ENCODE assay signal across 8 cellular contexts in the genomic region with DNA sequence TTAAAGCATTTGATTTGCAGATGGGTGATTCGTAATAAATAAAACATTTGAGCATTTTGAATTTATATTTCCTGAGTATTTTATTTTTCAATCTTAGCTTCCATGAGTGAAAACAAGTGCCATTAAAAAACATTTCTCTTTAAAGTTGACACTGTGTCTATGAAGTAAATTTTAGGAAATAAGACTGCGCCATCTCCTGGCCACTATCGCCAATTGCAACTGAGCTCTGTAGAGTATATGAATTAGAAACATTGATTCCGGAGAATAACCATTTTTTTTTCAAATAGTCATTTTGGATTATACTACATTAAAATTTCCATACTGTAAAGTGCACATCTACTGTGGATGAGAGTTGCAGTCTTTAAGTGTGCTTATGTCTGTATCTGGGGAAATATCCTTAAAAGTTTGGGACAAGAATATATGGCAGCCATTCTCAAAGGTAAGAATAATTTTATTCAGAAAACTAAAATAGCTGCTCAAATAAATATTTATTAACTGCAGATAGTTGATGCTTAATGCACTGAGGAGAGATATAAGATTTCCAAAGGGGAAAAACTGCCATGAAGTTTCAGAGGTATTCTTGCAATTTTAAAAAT. TPM values are rescaled to one million over a fixed set of nuclear protein-coding genes. Genes with fewer than 3 reads are reported as not detected.
DNase-seq lines count a peak whose midpoint lies in the region; ATAC-seq, FAIRE-seq and TF ChIP-seq lines count a peak whose summit lies in the region.

No MANE protein-coding gene starts in this region.

- no peak overlapping the region for H3K9ac ChIP-seq in IMR-90 (ENCODE audit: low read depth, low read length)
- no peak overlapping the region for H3K9ac ChIP-seq in endothelial cell of umbilical vein (replicated peaks; ENCODE audit: extremely low read depth, insufficient read depth, low read length)

- intact Hi-C loops in IMR-90 (cut with micrococcal nuclease), result loop anchor here (1.0 to 10.0 kb wide), 4 partner anchors 145 to 639 kb away; no protein-coding TSS in a partner anchor
- intact Hi-C loops in endothelial cell of umbilical vein (cut with micrococcal nuclease), result loop anchor here (1.0 to 5.0 kb wide), 4 partner anchors 145 to 639 kb away; no protein-coding TSS in a partner anchor

- H2BK120ac ChIP-seq in IMR-90 (ENCODE audit: low read depth, low read length), result no peak overlapping the region

- no peak overlapping the region for H3K56ac ChIP-seq in IMR-90 (ENCODE audit: extremely low read depth, insufficient read depth, low read length)

- H3K4ac ChIP-seq in IMR-90 (ENCODE audit: low read depth, low read length), result no peak overlapping the region

- H3K4me1 ChIP-seq in IMR-90 (ENCODE audit: control insufficient read depth, insufficient read depth, low read length) (no peaks in the 10 kb centered on the region), endothelial cell of umbilical vein (ENCODE audit: control insufficient read depth, extremely low read depth, insufficient read depth, low read length) (peaks cover 13% of the 10 kb centered on the region)

- H3K27ac ChIP-seq in IMR-90 (ENCODE audit: insufficient read depth, low read length) (no peak overlapping the region), endothelial cell of umbilical vein (ENCODE audit: insufficient read depth, low read depth, low read length) (no peak overlapping the region)

- peak; percentile 58 for FAIRE-seq in endothelial cell of umbilical vein (lab: Jason Lieb, UNC)

- TF ChIP-seq POLR2A in IMR-90 (IDR thresholded peaks at IDR 0.05; ENCODE audit: low read depth, low read length), result no peak
- TF ChIP-seq POLR2A in endothelial cell of umbilical vein (IDR thresholded peaks at IDR 0.05; ENCODE audit: low read depth, low read length), result no peak

- no peak overlapping the region for H2AK5ac ChIP-seq in IMR-90 (ENCODE audit: low read depth, low read length)

- CTCF ChIA-PET in IMR-90 (lab: Yijun Ruan, JAX) (interaction anchor here (0.7 to 2.1 kb wide), 6 partner anchors 14 to 669 kb away, joined by 3 to 14 read pairs (median 4); no protein-coding TSS in a partner anchor), endothelial cell of umbilical vein (lab: Charles Lee) (interaction anchor here (0.5 to 6.3 kb wide), 54 partner anchors 8 to 1217 kb away, joined by 3 to 617 read pairs (median 4); partner anchors contain the start of genes CDKN2A, CDKN2B and CDKN2B-AS1)

- H3K79me2 ChIP-seq in endothelial cell of umbilical vein (ENCODE audit: control insufficient read depth, insufficient read depth, low read length), result peaks cover 29% of the 10 kb centered on the region

- WGBS in IMR-90 (ENCODE audit: extremely low coverage in 2 of 2, insufficient read length in 1 of 2), 2 experiments, result no CpG with 5 or more reads among the region's 4 CpGs

- H3K36me3 ChIP-seq in IMR-90 (ENCODE audit: control insufficient read depth, insufficient read depth, low read length) (no peaks in the 10 kb centered on the region), endothelial cell of umbilical vein (ENCODE audit: control insufficient read depth in 2 of 2, extremely low read depth in 1 of 2, insufficient read depth in 2 of 2, low read length in 2 of 2) (no peaks in the 10 kb centered on the region)

- peaks cover 9% of the 10 kb centered on the region for H3K27me3 ChIP-seq in IMR-90 (ENCODE audit: control insufficient read depth, insufficient read depth, low read length)
- H3K27me3 ChIP-seq in endothelial cell of umbilical vein (ENCODE audit: control insufficient read depth in 2 of 2, insufficient read depth in 2 of 2, low read length in 2 of 2), result no peaks in the 10 kb centered on the region

- no peak overlapping the region for H2AK9ac ChIP-seq in IMR-90 (replicated peaks; ENCODE audit: low read depth, low read length, poor library complexity)

- ATAC-seq in GM18868 (IDR thresholded peaks at IDR 0.05; ENCODE audit: unreplicated experiment) (peak; percentile 70), IMR-90 (ENCODE audit: low read depth) (peak; percentile 83), omental fat pad (ENCODE audit: low FRiP score) (no peak), HG03045 (IDR thresholded peaks at IDR 0.05; ENCODE audit: unreplicated experiment) (no peak)

- H4K20me1 ChIP-seq in IMR-90 (ENCODE audit: insufficient read depth, low read length) (no peaks in the 10 kb centered on the region), endothelial cell of umbilical vein (replicated peaks; ENCODE audit: control insufficient read depth, extremely low read depth, insufficient read depth, low read length) (no peaks in the 10 kb centered on the region)

- H3K9me3 ChIP-seq in IMR-90 (ENCODE audit: control insufficient read depth, insufficient read depth, low read length) (no peaks in the 10 kb centered on the region), endothelial cell of umbilical vein (replicated peaks; ENCODE audit: control insufficient read depth, insufficient read depth, low read length) (no peaks in the 10 kb centered on the region)

- TF ChIP-seq RAD21 in IMR-90 (IDR thresholded peaks at IDR 0.05; ENCODE audit: low read length), result peak; percentile 64

- H2BK15ac ChIP-seq in IMR-90 (ENCODE audit: low read depth, low read length), result no peak overlapping the region

- H4K5ac ChIP-seq in IMR-90 (ENCODE audit: low read depth, low read length), result no peak overlapping the region

- POLR2A ChIA-PET in IMR-90 (lab: Charles Lee; ENCODE audit: unreplicated experiment), result interaction anchor here (0.6 kb wide), 1 partner anchor 193 kb away, joined by 4 read pairs; no protein-coding TSS in a partner anchor
- POLR2A ChIA-PET in endothelial cell of umbilical vein (lab: Charles Lee), result no interaction called here

- no peaks in the 10 kb centered on the region for H3K79me1 ChIP-seq in IMR-90 (ENCODE audit: low read depth in 1 of 2, low read length in 2 of 2)

- no peaks in the 10 kb centered on the region for H3K9me1 ChIP-seq in IMR-90 (ENCODE audit: insufficient read depth, low read length)
- no peaks in the 10 kb centered on the region for H3K9me1 ChIP-seq in endothelial cell of umbilical vein (replicated peaks; ENCODE audit: control insufficient read depth, extremely low read depth, insufficient read depth, low read length)

- no peak overlapping the region for H3K23ac ChIP-seq in IMR-90 (ENCODE audit: low read depth, low read length)

- TF ChIP-seq CTCF in AG10803 (conservative IDR thresholded peaks at IDR 0.05; ENCODE audit: low read length) (peak; percentile 89), IMR-90 (conservative IDR thresholded peaks at IDR 0.05; ENCODE audit: low read depth, low read length) (peak; percentile 79), endothelial cell of umbilical vein (IDR thresholded peaks at IDR 0.05; ENCODE audit: extremely low read depth in 1 of 2, insufficient read depth in 1 of 2, low read depth in 1 of 2, low read length in 2 of 2) (peak; percentile 61 to 68), omental fat pad (IDR thresholded peaks at IDR 0.05) (peak in 1 of 3 donors; percentile 22)

- H3K4me2 ChIP-seq in IMR-90 (ENCODE audit: low read depth, low read length) (no peak overlapping the region), endothelial cell of umbilical vein (ENCODE audit: insufficient read depth, low read length) (no peak overlapping the region)

- in situ Hi-C loops in IMR-90 (cut with MboI; ENCODE audit: low sequenced_read_pairs), result loop anchor here (10.0 kb wide), 1 partner anchor 198 kb away; no protein-coding TSS in a partner anchor

- H4K91ac ChIP-seq in IMR-90 (ENCODE audit: insufficient read depth, low read depth, low read length), result no peak overlapping the region

- no peak overlapping the region for H3K18ac ChIP-seq in IMR-90 (ENCODE audit: low read depth, low read length)

- no peak overlapping the region for H2BK5ac ChIP-seq in IMR-90 (ENCODE audit: low read depth, low read length, poor library complexity, severe bottlenecking)

- dilution Hi-C loops in IMR-90 (cut with HindIII; ENCODE audit: low sequenced_read_pairs, unreplicated experiment), result no loop called here
- dilution Hi-C loops in endothelial cell of umbilical vein (cut with MboI; ENCODE audit: extremely low pct_ligation_motif_present, low sequenced_read_pairs), result no loop called here

- no peak overlapping the region for H3K4me3 ChIP-seq in AG10803 (ENCODE audit: low read length)
- no peak overlapping the region for H3K4me3 ChIP-seq in IMR-90 (ENCODE audit: insufficient read depth, low read depth, low read length)
- H3K4me3 ChIP-seq in endothelial cell of umbilical vein (replicated peaks in 1 of 3; ENCODE audit: insufficient read depth in 1 of 3, low read depth in 1 of 3, low read length in 3 of 3), result no peak overlapping the region

- H2BK20ac ChIP-seq in IMR-90 (ENCODE audit: low read depth, low read length), result no peak overlapping the region

- BruUV-seq in IMR-90 (replicated peaks; lab: Mats Ljungman, UMichigan) (no TSS peak), endothelial cell of umbilical vein (replicated peaks; lab: Mats Ljungman, UMichigan) (no TSS peak)

- no peak overlapping the region for H4K8ac ChIP-seq in IMR-90 (ENCODE audit: low read depth in 2 of 2, low read length in 2 of 2)

- H2AFZ ChIP-seq in IMR-90 (replicated peaks; ENCODE audit: low read length, poor library complexity) (no peak overlapping the region), endothelial cell of umbilical vein (ENCODE audit: low read depth, low read length) (no peak overlapping the region)

- no peak overlapping the region for H3K14ac ChIP-seq in IMR-90 (replicated peaks; ENCODE audit: low read depth, low read length)

- DNase-seq in AG10803 (ENCODE audit: low read depth) (peak; percentile 26), IMR-90 (peak; percentile 31), T-helper 9 cell (peak; percentile 32), endothelial cell of umbilical vein (ENCODE audit: low read depth, low spot score) (peak; percentile 63), omental fat pad (ENCODE audit: low spot score) (peak; percentile 35), amniotic stem cell (lab: John Stamatoyannopoulos, UW) (no peak)

TF ChIP-seq in IMR-90, 13 proteins besides CTCF, POLR2A, EP300 and RAD21 (continues in another document):
- no peak for TF ChIP-seq RFX5 (IDR thresholded peaks at IDR 0.05; ENCODE audit: low read depth, low read length)

TF ChIP-seq in endothelial cell of umbilical vein, 7 proteins besides CTCF, POLR2A, EP300 and RAD21 (continues in another document):
- TF ChIP-seq POLR2AphosphoS5 (IDR thresholded peaks at IDR 0.05; ENCODE audit: insufficient read depth, low read depth, low read length), result no peak

RNA-seq across cellular contexts. Expression of gene DMRTA1, which starts 5.9 kb away (rescaled TPM):
- total RNA-seq in IMR-90 (2012; rRNA removed) (under 0.01 TPM in 2 replicates), endothelial cell of umbilical vein (1.2 and 2.1 TPM in 2 replicates), omental fat pad (1 to 10 TPM; 1.4 to 4.1 (median 2.6) TPM)
- polyA plus RNA-seq in IMR-90 (2012; rRNA removed) (0.02 TPM in 1 of 2 replicates, not detected in the other), endothelial cell of umbilical vein (0.14 and 0.19 TPM in 2 replicates)
- polyA plus RNA-seq in IMR-90 (2012; cell fraction: cytosol; rRNA removed), result 0.01 TPM in 1 of 2 replicates, not detected in the other
- polyA plus RNA-seq in IMR-90 (2012; cell fraction: nucleus; rRNA removed; ENCODE audit: low replicate concordance), result 0.03 and 0.14 TPM in 2 replicates
- 0.14 and 0.19 TPM in 2 replicates for polyA plus RNA-seq in endothelial cell of umbilical vein (2011; cell fraction: cytosol; rRNA removed)
- polyA plus RNA-seq in endothelial cell of umbilical vein (2011; cell fraction: nucleus; rRNA removed), result 0.30 and 0.34 TPM in 2 replicates
- polyA plus RNA-seq in endothelial cell of umbilical vein (2012), result 1.1 and 1.5 TPM in 2 replicates
- 0.34 and 0.45 TPM in 2 replicates for polyA minus RNA-seq in endothelial cell of umbilical vein
- polyA minus RNA-seq in endothelial cell of umbilical vein (2011; cell fraction: cytosol; rRNA and poly(A)+ RNA removed), result 0.31 TPM
- polyA minus RNA-seq in endothelial cell of umbilical vein (2011; cell fraction: nucleus; rRNA and poly(A)+ RNA removed), result 1.4 and 1.8 TPM in 2 replicates

Comparison
In these comparisons a context has a peak if more than half of its experiments do, and no peak if none do; other contexts are left out.
1. ATAC-seq: peak in GM18868 (single experiment) and IMR-90 (single experiment); none in omental fat pad (single experiment) and HG03045 (single experiment).